Comparison of ENCODE assay signal across 24 cellular contexts in genomic region chr11:69950621-69951020, GRCh38.
"Had no signal": no experiment of that assay in that cellular context is flagged by ENCODE, and none has a peak within 500 bp of the region (broad histone marks: within the 10 kb centered on the region; RNA-seq: fewer than 3 reads in every experiment).

No MANE protein-coding gene starts in this region.

- H3K4me1 Mint-ChIP-seq: activated naive CD8-positive, alpha-beta T cell treated with anti-CD3 and anti-CD28 coated beads, Interleukin-2, amount 50 U/mL, for 24 hours had no signal

- H3K27ac Mint-ChIP-seq: activated CD8-positive, alpha-beta T cell treated with anti-CD3 and anti-CD28 coated beads, Interleukin-2, amount 10 ng/mL, durations not matched to agents 7 days and 5 days; activated naive CD8-positive, alpha-beta T cell treated with anti-CD3 and anti-CD28 coated beads, Interleukin-2, amount 50 U/mL, for 24 hours; activated T-helper 1 cell treated with anti-CD3 and anti-CD28 coated beads, Interleukin-12 subunit alpha, Interleukin-12 subunit beta, Interleukin-2, Interleukin-4 antibody, amounts not matched to agents 30 ng/mL and 10 ng/mL and 1 ng/mL, durations not matched to agents 14 hours and 24 hours and 36 hours; brain; memory B cell; natural killer cell treated with Interleukin-12 subunit alpha and Interleukin-12 subunit beta and Interleukin-15 and Interleukin-18, amount 100 ng/mL, for 72 hours had no signal

- H3K36me3 Mint-ChIP-seq: brain; memory B cell; natural killer cell treated with Interleukin-12 subunit alpha and Interleukin-12 subunit beta and Interleukin-15 and Interleukin-18, amount 100 ng/mL, for 72 hours had no signal

- H3K9me3 Mint-ChIP-seq: activated naive CD8-positive, alpha-beta T cell treated with anti-CD3 and anti-CD28 coated beads, Interleukin-2, amount 50 U/mL, for 24 hours; activated T-helper 1 cell treated with anti-CD3 and anti-CD28 coated beads, Interleukin-12 subunit alpha, Interleukin-12 subunit beta, Interleukin-2, Interleukin-4 antibody, amounts not matched to agents 30 ng/mL and 10 ng/mL and 1 ng/mL, durations not matched to agents 14 hours and 24 hours and 36 hours; memory B cell; natural killer cell treated with Interleukin-12 subunit alpha and Interleukin-12 subunit beta and Interleukin-15 and Interleukin-18, amount 100 ng/mL, for 72 hours had no signal

- H3K27ac ChIP-seq: esophagus muscularis mucosa, neutrophil, ovary, psoas muscle, right atrium auricular region, thoracic aorta, upper lobe of left lung, WERI-Rb-1 had no signal

- H3K4me1 ChIP-seq: psoas muscle had no signal

- H3K27me3 ChIP-seq: ovary, right atrium auricular region, upper lobe of left lung had no signal

- H3K36me3 ChIP-seq: esophagus muscularis mucosa, neutrophil, ovary, right atrium auricular region, thoracic aorta, upper lobe of left lung, WERI-Rb-1 had no signal

- ATAC-seq: activated CD8-positive, alpha-beta T cell treated with anti-CD3 and anti-CD28 coated beads, Interleukin-2, amount 10 ng/mL, durations not matched to agents 7 days and 5 days; activated naive CD8-positive, alpha-beta T cell treated with anti-CD3 and anti-CD28 coated beads, Interleukin-2, amount 50 U/mL, for 24 hours; left cardiac atrium; natural killer cell treated with Interleukin-12 subunit alpha and Interleukin-12 subunit beta and Interleukin-15 and Interleukin-18, amount 100 ng/mL, for 72 hours; psoas muscle had no signal

- H3K4me3 ChIP-seq: esophagus muscularis mucosa, ovary, psoas muscle, right atrium auricular region, thoracic aorta, upper lobe of left lung had no signal

- H3K4me3 Mint-ChIP-seq: activated CD8-positive, alpha-beta T cell treated with anti-CD3 and anti-CD28 coated beads, Interleukin-2, amount 10 ng/mL, durations not matched to agents 7 days and 5 days; activated naive CD8-positive, alpha-beta T cell treated with anti-CD3 and anti-CD28 coated beads, Interleukin-2, amount 50 U/mL, for 24 hours; activated T-helper 1 cell treated with anti-CD3 and anti-CD28 coated beads, Interleukin-12 subunit alpha, Interleukin-12 subunit beta, Interleukin-2, Interleukin-4 antibody, amounts not matched to agents 30 ng/mL and 10 ng/mL and 1 ng/mL, durations not matched to agents 14 hours and 24 hours and 36 hours; brain; memory B cell; natural killer cell treated with Interleukin-12 subunit alpha and Interleukin-12 subunit beta and Interleukin-15 and Interleukin-18, amount 100 ng/mL, for 72 hours had no signal

- DNase-seq: activated CD4-positive, alpha-beta T cell treated with anti-CD3 and anti-CD28 coated beads, Interleukin-2, amount 50 U/mL, for 1 hour; activated CD4-positive, CD25-positive, alpha-beta regulatory T cell treated with anti-CD3 and anti-CD28 coated beads, Interleukin-2, amount 50 U/mL, for 72 hours; activated gamma-delta T cell; activated naive CD4-positive, alpha-beta T cell treated with anti-CD3 and anti-CD28 coated beads, Interleukin-2, amount 50 U/mL, for 16 hours; central memory CD4-positive, alpha-beta T cell; effector memory CD4-positive, alpha-beta T cell; hypothalamus; left cardiac atrium; ovary; stimulated activated CD4-positive, alpha-beta T cell treated with anti-CD3 and anti-CD28 coated beads, Interleukin-4, amount 100 ng/mL, for 24 hours; stimulated activated naive CD4-positive, alpha-beta T cell treated with Interleukin-2 at 50 U/mL for 16 hours; upper lobe of left lung had no signal

- H3K9me3 ChIP-seq: neutrophil, ovary, right atrium auricular region, thoracic aorta had no signal
